Comparison of ENCODE assay signal across 8 cellular contexts in the genomic region with DNA sequence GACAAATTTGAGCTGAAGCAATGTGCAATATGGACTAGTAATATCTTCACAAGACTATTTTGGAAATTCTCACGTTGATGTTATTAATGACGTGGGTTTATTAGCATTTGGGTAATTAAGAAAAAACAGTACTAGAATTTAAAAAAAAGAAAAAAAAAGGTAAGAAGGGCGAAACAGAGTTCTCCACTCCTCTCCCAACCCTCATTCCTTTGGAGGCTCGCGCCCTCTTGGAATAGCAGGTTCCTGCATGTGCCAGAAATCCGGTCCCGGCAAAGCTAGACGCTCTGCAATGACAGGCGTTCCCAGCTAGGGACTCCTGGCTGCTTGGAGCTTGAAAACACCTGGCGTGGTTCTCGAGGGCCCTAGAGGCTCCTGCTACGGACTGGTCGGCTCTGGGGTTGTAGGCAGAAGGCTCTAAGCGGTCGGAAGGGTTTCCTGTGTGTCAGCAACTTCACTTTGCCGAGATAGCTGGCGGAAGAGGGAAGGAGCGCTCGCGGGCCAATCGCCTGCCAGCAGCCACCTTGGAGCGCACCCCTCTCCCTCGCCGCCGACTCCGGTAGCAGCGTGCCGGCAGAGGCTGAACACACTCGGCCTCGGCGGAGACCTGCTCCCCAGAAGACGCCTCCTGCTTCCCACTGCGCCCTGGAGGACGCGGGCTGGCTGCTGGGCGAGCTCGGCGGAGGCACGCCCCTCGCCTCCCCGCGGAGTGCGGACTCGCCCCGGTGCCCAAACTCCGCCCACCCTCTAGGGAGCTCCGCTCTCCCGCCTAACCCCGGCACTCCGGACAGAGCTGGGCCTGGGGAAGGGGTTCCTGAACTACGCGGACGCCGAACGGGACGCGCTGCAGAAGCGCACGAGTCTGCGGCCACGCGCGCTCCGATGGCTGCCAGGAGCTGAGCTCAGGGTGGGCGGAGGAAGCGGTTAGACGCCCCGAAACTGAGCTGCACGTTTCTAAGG. TPM values are rescaled to one million over a fixed set of nuclear protein-coding genes. Genes with fewer than 3 reads are reported as not detected.
DNase-seq lines count a peak whose midpoint lies in the region; ATAC-seq, FAIRE-seq and TF ChIP-seq lines count a peak whose summit lies in the region.

A gene with protein sequence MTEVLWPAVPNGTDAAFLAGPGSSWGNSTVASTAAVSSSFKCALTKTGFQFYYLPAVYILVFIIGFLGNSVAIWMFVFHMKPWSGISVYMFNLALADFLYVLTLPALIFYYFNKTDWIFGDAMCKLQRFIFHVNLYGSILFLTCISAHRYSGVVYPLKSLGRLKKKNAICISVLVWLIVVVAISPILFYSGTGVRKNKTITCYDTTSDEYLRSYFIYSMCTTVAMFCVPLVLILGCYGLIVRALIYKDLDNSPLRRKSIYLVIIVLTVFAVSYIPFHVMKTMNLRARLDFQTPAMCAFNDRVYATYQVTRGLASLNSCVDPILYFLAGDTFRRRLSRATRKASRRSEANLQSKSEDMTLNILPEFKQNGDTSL (plus strand): TSS at position 778 of the 957 bp plus-strand sequence. CDS start 652 bp downstream, outside the sequence.

- DNase-seq in SK-N-DZ (ENCODE audit: low spot score) (peak; percentile 57), kidney tubule cell (ENCODE audit: low spot score) (peak; percentile 73), ACHN (no peak)
- DNase-seq in stimulated activated CD4-positive, alpha-beta T cell treated with anti-CD3 and anti-CD28 coated beads, Interleukin-1b, Interleukin-23, amount 100 ng/mL, for 48 hours = peak; percentile 38

- peak within 1 kb of the TSS; percentile 66 for H3K27ac ChIP-seq in HUES6 (ENCODE audit: low read depth, low read length)

- peak within 1 kb of the TSS; percentile 97 for H3K4me3 ChIP-seq in HUES6 (ENCODE audit: low read depth, low read length)

- peak; percentile 40 for TF ChIP-seq POLR2A in GM10847 (IDR thresholded peaks at IDR 0.05; ENCODE audit: extremely low read depth, insufficient read length)

- H3K9me3 ChIP-seq in HUES6 (ENCODE audit: control insufficient read depth, insufficient read depth, low read depth, low read length) = no peaks in the 10 kb centered on the region

- peak; percentile 24 for FAIRE-seq in colon (lab: Jason Lieb, UNC)

- ATAC-seq in GM21619 (IDR thresholded peaks at IDR 0.05; ENCODE audit: unreplicated experiment) = peak; percentile 81

- H3K27me3 ChIP-seq in HUES6 (ENCODE audit: control insufficient read depth, insufficient read depth, low read length) = peaks cover 16% of the 10 kb centered on the region

- H3K4me1 ChIP-seq in HUES6 (ENCODE audit: control insufficient read depth, insufficient read depth, low read length) = peaks cover 14% of the 10 kb centered on the region; the same call in 1 of the 2 replicates

- peak within 1 kb of the TSS; percentile 92 for H3K9ac ChIP-seq in HUES6 (ENCODE audit: low read length)

- 0 out of 2 replicates have a peak, but pooled peaks cover 7% of the 10 kb centered on the region for H3K36me3 ChIP-seq in HUES6 (ENCODE audit: control insufficient read depth, insufficient read depth, low read length)

- in situ Hi-C loops in ACHN (cut with HindIII; ENCODE audit: low pct_ligation_motif_present, low pct_unique_long_range_greater_than_20kb, low sequenced_read_pairs) = no loop called here

RNA-seq across cellular contexts. Expression of the gene that starts here (rescaled TPM):
- polyA plus RNA-seq in SK-N-DZ (2014; cell fraction: cytosol; rRNA removed) = 0.02 and 0.03 TPM in 2 replicates
- 0.02 TPM in 1 of 2 replicates, not detected in the other for polyA plus RNA-seq in SK-N-DZ (2014; cell fraction: nucleus; rRNA removed)
